Comparison of ENCODE assay signal across 19 cellular contexts in the genomic region with DNA sequence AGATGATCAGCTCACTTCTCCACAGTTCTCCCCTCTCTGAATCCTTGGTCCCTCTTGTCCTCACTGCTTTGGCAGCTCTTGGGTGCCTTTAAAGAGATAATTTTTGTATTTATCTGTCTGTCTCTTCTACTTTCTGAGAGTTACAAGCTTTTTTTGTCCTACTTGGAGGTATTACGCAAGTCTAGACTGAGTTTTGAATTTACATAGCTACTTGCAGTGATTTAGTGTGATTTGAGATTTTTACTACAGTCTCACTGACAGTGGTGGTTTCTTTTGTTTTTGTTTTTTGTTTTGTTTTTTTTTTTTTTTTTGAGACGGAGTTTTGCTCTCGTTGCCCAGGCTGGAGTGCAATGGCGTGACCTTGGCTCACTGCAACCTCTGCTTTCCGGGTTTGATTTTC. TPM values are rescaled to one million over a fixed set of nuclear protein-coding genes. Genes with fewer than 3 reads are reported as not detected.
A peak's percentile ranks its signal among the peaks of the same experiment; 100 is the strongest.
DNase-seq lines count a peak whose midpoint lies in the region; ATAC-seq and TF ChIP-seq lines count a peak whose summit lies in the region.
"Had no signal": no experiment of that assay in that cellular context is flagged by ENCODE, and none has a peak within 500 bp of the region (broad histone marks: within the 10 kb centered on the region; RNA-seq: fewer than 3 reads in every experiment).

No MANE protein-coding gene starts in this region.

- POLR2A ChIA-PET in activated CD8-positive, alpha-beta T cell treated with anti-CD3 and anti-CD28 coated beads for 36 hours (lab: Charles Lee), result interaction anchor here (1.0 to 1.2 kb wide), 3 partner anchors 9 to 20 kb away, joined by 3 read pairs; no protein-coding TSS in a partner anchor
- POLR2A ChIA-PET in activated CD8-positive, alpha-beta T cell treated with anti-CD3 and anti-CD28 coated beads, Interleukin-2, amount 10 ng/mL, durations not matched to agents 7 days and 5 days (lab: Charles Lee), result interaction anchor here (0.7 to 1.4 kb wide), 2 partner anchors 20 to 27 kb away, joined by 3 to 6 read pairs; no protein-coding TSS in a partner anchor
- POLR2A ChIA-PET in WTC11 (lab: Charles Lee), result no interaction called here

- DNase-seq in activated CD8-positive, alpha-beta T cell treated with anti-CD3 and anti-CD28 coated beads for 36 hours, result no peak
- no peak for DNase-seq in activated CD8-positive, alpha-beta T cell treated with anti-CD3 and anti-CD28 coated beads, Interleukin-2, amount 10 ng/mL, durations not matched to agents 7 days and 5 days
- no peak for DNase-seq in WTC11 (ENCODE audit: low spot score)
- DNase-seq in fibroblast of the conjunctiva (ENCODE audit: low read depth), result peak; percentile 10
- no peak for DNase-seq in spleen
- DNase-seq in NCI-H2171 (lab: John Stamatoyannopoulos, UW), result no peak
- DNase-seq in effector CD8-positive, alpha-beta T cell (lab: John Stamatoyannopoulos, UW), result no peak
- DNase-seq: activated effector memory CD4-positive, alpha-beta T cell treated with Interleukin-2 at 50 U/mL for 16 hours; effector memory CD4-positive, alpha-beta T cell; GOT3; nucleus accumbens; stimulated activated CD4-positive, alpha-beta T cell treated with anti-CD3 and anti-CD28 coated beads, Interleukin-4, amount 100 ng/mL, for 4 hours; trophoblast cell; WERI-Rb-1 had no signal

- no peaks in the 10 kb centered on the region for H3K27me3 ChIP-seq in spleen (replicated peaks in 1 of 7)
- H3K27me3 ChIP-seq: body of pancreas, gastroesophageal sphincter had no signal

- peaks cover 15 to 98% (median 77%) of the 10 kb centered on the region in 6 donors for H3K4me1 ChIP-seq in spleen

- peaks cover 77% of the 10 kb centered on the region for H3K4me1 Mint-ChIP-seq in activated CD8-positive, alpha-beta T cell treated with anti-CD3 and anti-CD28 coated beads for 36 hours (ENCODE audit: low read depth)
- H3K4me1 Mint-ChIP-seq in activated CD8-positive, alpha-beta T cell treated with anti-CD3 and anti-CD28 coated beads, Interleukin-2, amount 10 ng/mL, durations not matched to agents 7 days and 5 days (ENCODE audit: low read depth), result peaks cover 43% of the 10 kb centered on the region
- H3K4me1 Mint-ChIP-seq in WTC11, result peaks cover 40% of the 10 kb centered on the region

- peak overlapping the region in 6 of 8 donors; percentile 39 to 75 (median 52) for H3K27ac ChIP-seq in spleen
- H3K27ac ChIP-seq: 22Rv1, gastroesophageal sphincter, WERI-Rb-1 had no signal

- ATAC-seq in activated CD8-positive, alpha-beta T cell treated with anti-CD3 and anti-CD28 coated beads for 36 hours, result no peak
- no peak for ATAC-seq in activated CD8-positive, alpha-beta T cell treated with anti-CD3 and anti-CD28 coated beads, Interleukin-2, amount 10 ng/mL, durations not matched to agents 7 days and 5 days
- no peak for ATAC-seq in WTC11
- ATAC-seq in GM21367 (IDR thresholded peaks at IDR 0.05; ENCODE audit: unreplicated experiment), result no peak
- ATAC-seq: body of pancreas, gastroesophageal sphincter had no signal

- no peak overlapping the region for H3K4me3 Mint-ChIP-seq in activated CD8-positive, alpha-beta T cell treated with anti-CD3 and anti-CD28 coated beads for 36 hours
- no peak overlapping the region for H3K4me3 Mint-ChIP-seq in activated CD8-positive, alpha-beta T cell treated with anti-CD3 and anti-CD28 coated beads, Interleukin-2, amount 10 ng/mL, durations not matched to agents 7 days and 5 days
- no peak overlapping the region for H3K4me3 Mint-ChIP-seq in WTC11
- H3K4me3 Mint-ChIP-seq: memory B cell had no signal

- H3K36me3 ChIP-seq in spleen, result no peaks in the 10 kb centered on the region
- H3K36me3 ChIP-seq: gastroesophageal sphincter, WERI-Rb-1 had no signal

- peaks cover 12% of the 10 kb centered on the region for H3K36me3 Mint-ChIP-seq in activated CD8-positive, alpha-beta T cell treated with anti-CD3 and anti-CD28 coated beads for 36 hours (ENCODE audit: low read depth)
- peaks cover 17% of the 10 kb centered on the region for H3K36me3 Mint-ChIP-seq in activated CD8-positive, alpha-beta T cell treated with anti-CD3 and anti-CD28 coated beads, Interleukin-2, amount 10 ng/mL, durations not matched to agents 7 days and 5 days (ENCODE audit: low read depth)
- H3K36me3 Mint-ChIP-seq in WTC11, result no peaks in the 10 kb centered on the region

- H3K9me3 ChIP-seq in spleen, result no peaks in the 10 kb centered on the region
- H3K9me3 ChIP-seq: body of pancreas, gastroesophageal sphincter had no signal

- peaks cover 2% of the 10 kb centered on the region for H3K9me3 Mint-ChIP-seq in activated CD8-positive, alpha-beta T cell treated with anti-CD3 and anti-CD28 coated beads for 36 hours
- no peaks in the 10 kb centered on the region for H3K9me3 Mint-ChIP-seq in activated CD8-positive, alpha-beta T cell treated with anti-CD3 and anti-CD28 coated beads, Interleukin-2, amount 10 ng/mL, durations not matched to agents 7 days and 5 days (ENCODE audit: insufficient read depth)
- H3K9me3 Mint-ChIP-seq in WTC11, result no peaks in the 10 kb centered on the region
- H3K9me3 Mint-ChIP-seq: memory B cell had no signal

- TF ChIP-seq CTCF in activated CD8-positive, alpha-beta T cell treated with anti-CD3 and anti-CD28 coated beads for 36 hours (IDR thresholded peaks at IDR 0.05), result no peak
- no peak for TF ChIP-seq CTCF in WTC11 (IDR thresholded peaks at IDR 0.05)
- TF ChIP-seq CTCF in spleen (IDR thresholded peaks at IDR 0.05 in 8 of 11, conservative IDR thresholded peaks at IDR 0.05 in 3 of 11), result no peak

- intact Hi-C loops in activated CD8-positive, alpha-beta T cell treated with anti-CD3 and anti-CD28 coated beads for 36 hours (cut with micrococcal nuclease), result no loop called here
- intact Hi-C loops in spleen (cut with DNase I; ENCODE audit: low total_unique reads), result no loop called here

- H3K27me3 Mint-ChIP-seq in activated CD8-positive, alpha-beta T cell treated with anti-CD3 and anti-CD28 coated beads for 36 hours, result no peaks in the 10 kb centered on the region
- H3K27me3 Mint-ChIP-seq in activated CD8-positive, alpha-beta T cell treated with anti-CD3 and anti-CD28 coated beads, Interleukin-2, amount 10 ng/mL, durations not matched to agents 7 days and 5 days (ENCODE audit: low read depth), result no peaks in the 10 kb centered on the region
- H3K27me3 Mint-ChIP-seq in WTC11 (ENCODE audit: low read depth), result no peaks in the 10 kb centered on the region
- H3K27me3 Mint-ChIP-seq: memory B cell had no signal

- 68 to 77% (median 71%) methylated on average over 5 of the region's 5 CpGs for WGBS in spleen, 5 donors

- peak overlapping the region; percentile 49 for H3K27ac Mint-ChIP-seq in activated CD8-positive, alpha-beta T cell treated with anti-CD3 and anti-CD28 coated beads for 36 hours
- H3K27ac Mint-ChIP-seq in activated CD8-positive, alpha-beta T cell treated with anti-CD3 and anti-CD28 coated beads, Interleukin-2, amount 10 ng/mL, durations not matched to agents 7 days and 5 days, result no peak overlapping the region
- peak overlapping the region; percentile 73; the same call in 1 of the 2 replicates for H3K27ac Mint-ChIP-seq in WTC11
- H3K27ac Mint-ChIP-seq: memory B cell had no signal

- no peak overlapping the region for H3K4me3 ChIP-seq in spleen
- H3K4me3 ChIP-seq: body of pancreas, gastroesophageal sphincter had no signal

- no peak for TF ChIP-seq POLR2A in spleen (IDR thresholded peaks at IDR 0.05)

- CTCF ChIA-PET in activated CD8-positive, alpha-beta T cell treated with anti-CD3 and anti-CD28 coated beads for 36 hours (lab: Charles Lee), result interaction anchor here (0.9 to 2.1 kb wide), 6 partner anchors 12 to 248 kb away, joined by 3 to 6 read pairs (median 4); no protein-coding TSS in a partner anchor
- CTCF ChIA-PET in activated CD8-positive, alpha-beta T cell treated with anti-CD3 and anti-CD28 coated beads, Interleukin-2, amount 10 ng/mL, durations not matched to agents 7 days and 5 days (lab: Charles Lee), result interaction anchor here (1.0 kb wide), 1 partner anchor 18 kb away, joined by 3 read pairs; no protein-coding TSS in a partner anchor
- CTCF ChIA-PET in WTC11 (lab: Charles Lee), result interaction anchor here (0.7 to 1.0 kb wide), 3 partner anchors 41 to 185 kb away, joined by 5 to 9 read pairs (median 5); no protein-coding TSS in a partner anchor

TF ChIP-seq in WTC11, 78 proteins besides CTCF, POLR2A, EP300 and RAD21:
- TF ChIP-seq KAT7 (CRISPR knock-in tag; IDR thresholded peaks at IDR 0.05; ENCODE audit: borderline replicate concordance), result no peak

RNA-seq across cellular contexts. Expression of gene URI1, which starts 22.1 kb away (rescaled TPM):
- total RNA-seq in activated CD8-positive, alpha-beta T cell treated with anti-CD3 and anti-CD28 coated beads for 36 hours, result 10 to 100 TPM; 65.5 to 71.1 TPM
- 10 to 100 TPM; 48.1 to 54.3 TPM for total RNA-seq in activated CD8-positive, alpha-beta T cell treated with anti-CD3 and anti-CD28 coated beads, Interleukin-2, amount 10 ng/mL, durations not matched to agents 7 days and 5 days
- total RNA-seq in WTC11 (2021) (56.9 to 59.5 TPM (median 57.1 TPM) in 3 replicates), spleen (10 to 100 TPM; 44.8 to 64.6 (median 53.9) TPM)
- 10 to 100 TPM; 23.8 to 31.7 (median 25.6) TPM for polyA plus RNA-seq in spleen
